15 cellular contexts compared by ENCODE assay signal in the genomic region with DNA sequence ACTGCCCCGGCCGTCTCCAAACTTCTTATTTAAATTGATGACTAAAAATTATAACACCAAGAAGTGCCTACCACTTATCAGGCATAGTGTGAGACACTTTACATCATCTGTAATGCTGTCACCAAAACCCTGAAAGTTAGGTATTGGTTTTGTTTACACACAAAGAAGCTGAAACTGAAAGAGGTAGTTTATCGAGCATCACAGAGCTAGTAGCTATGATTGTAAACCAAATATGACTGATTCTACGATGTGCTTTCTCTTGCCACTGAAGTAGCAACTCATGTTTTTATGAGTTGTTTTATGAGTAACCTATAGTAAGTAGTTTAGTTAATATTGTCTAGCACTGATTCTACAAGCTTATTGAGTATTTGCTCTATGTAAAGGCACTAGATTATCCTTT. TPM values are rescaled to one million over a fixed set of nuclear protein-coding genes. Genes with fewer than 3 reads are reported as not detected.
DNase-seq lines count a peak whose midpoint lies in the region; ATAC-seq and TF ChIP-seq lines count a peak whose summit lies in the region.
"Had no signal": no experiment of that assay in that cellular context is flagged by ENCODE, and none has a peak within 500 bp of the region (broad histone marks: within the 10 kb centered on the region; RNA-seq: fewer than 3 reads in every experiment).

No MANE protein-coding gene starts in this region.

- no peak overlapping the region for H3K27ac Mint-ChIP-seq in nephron progenitor cell
- H3K27ac Mint-ChIP-seq in activated naive CD4-positive, alpha-beta T cell treated with anti-CD3 and anti-CD28 coated beads, Interleukin-2, amount 10 ng/mL, durations not matched to agents 7 days and 5 days = no peak overlapping the region

- H3K9me3 Mint-ChIP-seq in nephron progenitor cell = no peaks in the 10 kb centered on the region
- H3K9me3 Mint-ChIP-seq in activated naive CD4-positive, alpha-beta T cell treated with anti-CD3 and anti-CD28 coated beads, Interleukin-2, amount 10 ng/mL, durations not matched to agents 7 days and 5 days = no peaks in the 10 kb centered on the region

- 96 to 97% methylated on average over 4 of the region's 4 CpGs for WGBS in thyroid gland, 2 donors

- peaks cover 28% of the 10 kb centered on the region for H3K36me3 Mint-ChIP-seq in nephron progenitor cell (ENCODE audit: low read depth)
- H3K36me3 Mint-ChIP-seq in activated naive CD4-positive, alpha-beta T cell treated with anti-CD3 and anti-CD28 coated beads, Interleukin-2, amount 10 ng/mL, durations not matched to agents 7 days and 5 days = peaks cover 17% of the 10 kb centered on the region

- no peak overlapping the region for H3K4me3 ChIP-seq in GM12865 (ENCODE audit: low read depth, low read length)
- H3K4me3 ChIP-seq in thyroid gland (replicated peaks in 1 of 3) = no peak overlapping the region
- H3K4me3 ChIP-seq in MG63 = no peak overlapping the region
- H3K4me3 ChIP-seq: HAP-1, sigmoid colon, stomach had no signal

- DNase-seq in GM12865 (ENCODE audit: low read depth) (peak; percentile 58), thyroid gland (no peak), nephron progenitor cell (no peak), MG63 (no peak)
- no peak for DNase-seq in activated naive CD4-positive, alpha-beta T cell treated with anti-CD3 and anti-CD28 coated beads, Interleukin-2, amount 10 ng/mL, durations not matched to agents 7 days and 5 days
- DNase-seq: BE2C, dermis blood vessel endothelial cell, DND-41, sigmoid colon, SK-N-SH, stomach had no signal

- H3K4me1 Mint-ChIP-seq in nephron progenitor cell = peaks cover 6% of the 10 kb centered on the region
- peaks cover 5% of the 10 kb centered on the region for H3K4me1 Mint-ChIP-seq in activated naive CD4-positive, alpha-beta T cell treated with anti-CD3 and anti-CD28 coated beads, Interleukin-2, amount 10 ng/mL, durations not matched to agents 7 days and 5 days

- H3K27ac ChIP-seq in thyroid gland = no peak overlapping the region
- H3K27ac ChIP-seq: sigmoid colon, stomach had no signal

- H3K27me3 Mint-ChIP-seq in nephron progenitor cell (ENCODE audit: low read depth, poor library complexity) = no peaks in the 10 kb centered on the region
- no peaks in the 10 kb centered on the region for H3K27me3 Mint-ChIP-seq in activated naive CD4-positive, alpha-beta T cell treated with anti-CD3 and anti-CD28 coated beads, Interleukin-2, amount 10 ng/mL, durations not matched to agents 7 days and 5 days

- ATAC-seq in GM18870 (IDR thresholded peaks at IDR 0.05; ENCODE audit: unreplicated experiment) (peak; percentile 89), HG02610 (IDR thresholded peaks at IDR 0.05; ENCODE audit: unreplicated experiment) (peak; percentile 82), HG03439 (IDR thresholded peaks at IDR 0.05; ENCODE audit: unreplicated experiment) (peak; percentile 82)

- no peaks in the 10 kb centered on the region for H3K27me3 ChIP-seq in thyroid gland
- H3K27me3 ChIP-seq in MG63 = no peaks in the 10 kb centered on the region
- H3K27me3 ChIP-seq: BE2C, sigmoid colon, stomach had no signal

- intact Hi-C loops in thyroid gland (cut with DNase I) = no loop called here

- TF ChIP-seq CTCF in GM12865 (IDR thresholded peaks at IDR 0.05; ENCODE audit: insufficient read depth, low read depth, low read length, missing control alignments) (no peak), thyroid gland (IDR thresholded peaks at IDR 0.05) (no peak), nephron progenitor cell (IDR thresholded peaks at IDR 0.05) (no peak)

- CTCF ChIA-PET in activated naive CD4-positive, alpha-beta T cell treated with anti-CD3 and anti-CD28 coated beads, Interleukin-2, amount 10 ng/mL, durations not matched to agents 7 days and 5 days (lab: Charles Lee) = interaction anchor here (0.8 kb wide), 1 partner anchor 145 kb away, joined by 4 read pairs; no protein-coding TSS in a partner anchor

- no peaks in the 10 kb centered on the region for H3K4me1 ChIP-seq in thyroid gland
- H3K4me1 ChIP-seq: BE2C had no signal

- no peak overlapping the region for H3K4me3 Mint-ChIP-seq in nephron progenitor cell
- no peak overlapping the region for H3K4me3 Mint-ChIP-seq in activated naive CD4-positive, alpha-beta T cell treated with anti-CD3 and anti-CD28 coated beads, Interleukin-2, amount 10 ng/mL, durations not matched to agents 7 days and 5 days

- H3K9me3 ChIP-seq in thyroid gland (no peaks in the 10 kb centered on the region), MG63 (no peaks in the 10 kb centered on the region)
- H3K9me3 ChIP-seq: BE2C, HAP-1, sigmoid colon, SK-N-SH, stomach had no signal

- peaks cover 0 to 11% of the 10 kb centered on the region in 2 donors for H3K36me3 ChIP-seq in thyroid gland
- H3K36me3 ChIP-seq in MG63 = peaks cover 44% of the 10 kb centered on the region
- H3K36me3 ChIP-seq: BE2C had no signal

- TF ChIP-seq POLR2A in thyroid gland (IDR thresholded peaks at IDR 0.05) = no peak

RNA-seq across cellular contexts. Expression of a gene that starts 31.5 kb away (rescaled TPM):
- 100 to 1,000 TPM in 1 of 4 donors, 10 to 100 TPM in 3; 85.5 to 101 (median 98.1) TPM for total RNA-seq in thyroid gland
- 89.1 and 107 TPM in 2 replicates for total RNA-seq in MG63 (2014; rRNA removed; shearing (Covaris generic); ENCODE audit: low replicate concordance)
